Comparison of ENCODE assay signal across 21 cellular contexts in the genomic region with DNA sequence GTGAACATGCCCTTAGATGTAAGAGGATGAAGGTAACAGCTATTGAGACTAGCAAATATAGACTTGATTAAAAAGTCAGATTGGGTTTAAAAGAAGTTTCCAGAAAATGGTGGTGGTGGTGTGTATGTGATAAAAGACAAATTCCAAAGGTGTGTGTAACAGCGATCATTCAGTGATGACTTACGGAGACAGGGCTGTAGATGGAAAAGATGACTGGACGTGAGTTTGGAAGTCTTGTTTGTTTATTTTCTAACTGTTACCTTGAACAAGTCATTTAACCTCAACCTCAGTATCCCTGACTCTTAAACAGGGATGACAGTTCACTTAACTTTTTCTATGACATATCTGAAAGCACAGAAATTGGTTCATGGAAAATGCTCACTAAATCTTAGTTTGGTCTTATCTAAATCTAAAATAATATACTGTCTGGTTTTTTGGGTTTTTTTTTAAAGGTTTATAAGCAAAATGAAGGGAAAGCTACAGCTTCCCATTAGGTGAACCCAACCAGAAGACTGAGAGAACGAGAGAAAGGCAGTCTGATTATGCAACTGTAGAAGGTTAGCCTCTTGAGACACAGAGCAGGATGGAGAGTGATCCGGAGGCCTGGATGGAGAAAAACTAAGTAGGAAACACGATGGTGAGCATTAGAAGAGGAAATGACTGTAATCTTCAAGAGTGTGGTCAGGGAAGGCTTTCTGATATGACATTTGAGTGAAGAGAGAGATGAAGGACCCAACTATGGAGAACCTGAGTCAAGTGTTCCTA.
DNase-seq lines count a peak whose midpoint lies in the region; ATAC-seq, FAIRE-seq and TF ChIP-seq lines count a peak whose summit lies in the region.
"Had no signal": no experiment of that assay in that cellular context is flagged by ENCODE, and none has a peak within 500 bp of the region (broad histone marks: within the 10 kb centered on the region; RNA-seq: fewer than 3 reads in every experiment).

No MANE protein-coding gene starts in this region.

- H2AFZ ChIP-seq in endothelial cell of umbilical vein (ENCODE audit: low read depth, low read length) = no peak overlapping the region

- no peaks in the 10 kb centered on the region for H3K27me3 ChIP-seq in endothelial cell of umbilical vein (ENCODE audit: control insufficient read depth in 2 of 2, insufficient read depth in 2 of 2, low read length in 2 of 2)
- H3K27me3 ChIP-seq: BE2C, dorsolateral prefrontal cortex, right lobe of liver had no signal

- no peaks in the 10 kb centered on the region for H3K36me3 ChIP-seq in endothelial cell of umbilical vein (ENCODE audit: control insufficient read depth in 2 of 2, extremely low read depth in 1 of 2, insufficient read depth in 2 of 2, low read length in 2 of 2)
- H3K36me3 ChIP-seq: BE2C, right lobe of liver had no signal

- FAIRE-seq in RCC 7860 (lab: Jason Lieb, UNC) (no peak), endothelial cell of umbilical vein (lab: Jason Lieb, UNC) (no peak)

- no TSS peak for BruUV-seq in endothelial cell of umbilical vein (replicated peaks; lab: Mats Ljungman, UMichigan)

- no peaks in the 10 kb centered on the region for H3K9me3 Mint-ChIP-seq in activated CD4-positive, alpha-beta T cell treated with anti-CD3 and anti-CD28 coated beads for 36 hours (ENCODE audit: low read depth)
- no peaks in the 10 kb centered on the region for H3K9me3 Mint-ChIP-seq in osteocyte (ENCODE audit: unreplicated experiment)
- H3K9me3 Mint-ChIP-seq: brain had no signal

- dilution Hi-C loops in endothelial cell of umbilical vein (cut with MboI; ENCODE audit: extremely low pct_ligation_motif_present, low sequenced_read_pairs) = no loop called here

- no peak overlapping the region for H3K27ac ChIP-seq in endothelial cell of umbilical vein (ENCODE audit: insufficient read depth, low read depth, low read length)
- H3K27ac ChIP-seq: right lobe of liver had no signal

- no peak overlapping the region for H3K4me2 ChIP-seq in endothelial cell of umbilical vein (ENCODE audit: insufficient read depth, low read length)

- ATAC-seq in activated CD4-positive, alpha-beta T cell treated with anti-CD3 and anti-CD28 coated beads for 36 hours = no peak
- no peak for ATAC-seq in HG03108 (IDR thresholded peaks at IDR 0.05; ENCODE audit: unreplicated experiment)
- ATAC-seq: right lobe of liver, T-helper 17 cell had no signal

- no peaks in the 10 kb centered on the region for H3K36me3 Mint-ChIP-seq in activated CD4-positive, alpha-beta T cell treated with anti-CD3 and anti-CD28 coated beads for 36 hours (ENCODE audit: low read depth)
- no peaks in the 10 kb centered on the region for H3K36me3 Mint-ChIP-seq in osteocyte (ENCODE audit: unreplicated experiment)

- H3K4me1 Mint-ChIP-seq in activated CD4-positive, alpha-beta T cell treated with anti-CD3 and anti-CD28 coated beads for 36 hours = no peaks in the 10 kb centered on the region
- H3K4me1 Mint-ChIP-seq in osteocyte (ENCODE audit: unreplicated experiment) = peaks cover 2% of the 10 kb centered on the region
- H3K4me1 Mint-ChIP-seq: T-helper 17 cell had no signal

- POLR2A ChIA-PET in endothelial cell of umbilical vein (lab: Charles Lee) = no interaction called here
- POLR2A ChIA-PET in activated CD4-positive, alpha-beta T cell treated with anti-CD3 and anti-CD28 coated beads for 36 hours (lab: Charles Lee) = no interaction called here

- H3K9me1 ChIP-seq in endothelial cell of umbilical vein (replicated peaks; ENCODE audit: control insufficient read depth, extremely low read depth, insufficient read depth, low read length) = no peaks in the 10 kb centered on the region

- CTCF ChIA-PET in endothelial cell of umbilical vein (lab: Charles Lee) = no interaction called here
- CTCF ChIA-PET in activated CD4-positive, alpha-beta T cell treated with anti-CD3 and anti-CD28 coated beads for 36 hours (lab: Charles Lee) = interaction anchor here (1.0 kb wide), 1 partner anchor 11 kb away, joined by 3 read pairs; no protein-coding TSS in a partner anchor

- no peaks in the 10 kb centered on the region for H3K27me3 Mint-ChIP-seq in activated CD4-positive, alpha-beta T cell treated with anti-CD3 and anti-CD28 coated beads for 36 hours
- H3K27me3 Mint-ChIP-seq in osteocyte (ENCODE audit: unreplicated experiment) = no peaks in the 10 kb centered on the region
- H3K27me3 Mint-ChIP-seq: brain, T-helper 17 cell had no signal

- DNase-seq in AG08396 (ENCODE audit: low spot score) = peak; percentile 12
- peak; percentile 73 for DNase-seq in GF-D8 (lab: John Stamatoyannopoulos, UW)
- peak; percentile 70 for DNase-seq in RCC 7860 (ENCODE audit: low spot score)
- peak; percentile 39 for DNase-seq in endothelial cell of umbilical vein (ENCODE audit: low read depth, low spot score)
- DNase-seq in activated CD4-positive, alpha-beta T cell treated with anti-CD3 and anti-CD28 coated beads for 36 hours = no peak
- no peak for DNase-seq in superior temporal gyrus (ENCODE audit: extremely low spot score)
- no peak for DNase-seq in osteocyte (ENCODE audit: extremely low spot score, unreplicated experiment)
- DNase-seq: activated CD4-positive, alpha-beta T cell treated with anti-CD3 and anti-CD28 coated beads for 4 hours; activated CD8-positive, alpha-beta memory T cell treated with anti-CD3 and anti-CD28 coated beads, Interleukin-2, amount 50 U/mL, for 48 hours; activated naive CD4-positive, alpha-beta T cell treated with anti-CD3 and anti-CD28 coated beads, Interleukin-2, amount 50 U/mL, for 16 hours; BE2C; DMS 273 treated with DMSO at 0.1 percent for 48 hours; dorsolateral prefrontal cortex; hippocampal formation; NCI-H2107; NCI-H526 treated with DMSO at 0.1 percent for 48 hours; right lobe of liver; stimulated activated CD4-positive, alpha-beta T cell treated with anti-CD3 and anti-CD28 coated beads, Interleukin-1b, Interleukin-23, amount 100 ng/mL, for 48 hours; T-helper 17 cell had no signal

- H3K9me3 ChIP-seq in endothelial cell of umbilical vein (replicated peaks; ENCODE audit: control insufficient read depth, insufficient read depth, low read length) = no peaks in the 10 kb centered on the region
- H3K9me3 ChIP-seq: BE2C, right lobe of liver had no signal

- peaks cover 16% of the 10 kb centered on the region for H3K79me2 ChIP-seq in endothelial cell of umbilical vein (ENCODE audit: control insufficient read depth, insufficient read depth, low read length)

- TF ChIP-seq CTCF in endothelial cell of umbilical vein (IDR thresholded peaks at IDR 0.05; ENCODE audit: extremely low read depth in 1 of 2, insufficient read depth in 1 of 2, low read depth in 1 of 2, low read length in 2 of 2) (no peak), osteocyte (IDR thresholded peaks at IDR 0.05) (no peak)

- H4K20me1 ChIP-seq in endothelial cell of umbilical vein (replicated peaks; ENCODE audit: control insufficient read depth, extremely low read depth, insufficient read depth, low read length) = no peaks in the 10 kb centered on the region

- peaks cover 31% of the 10 kb centered on the region for H3K4me1 ChIP-seq in endothelial cell of umbilical vein (ENCODE audit: control insufficient read depth, extremely low read depth, insufficient read depth, low read length)
- H3K4me1 ChIP-seq: right lobe of liver had no signal

- no peak overlapping the region for H3K4me3 ChIP-seq in endothelial cell of umbilical vein (replicated peaks in 1 of 3; ENCODE audit: insufficient read depth in 1 of 3, low read depth in 1 of 3, low read length in 3 of 3)
- H3K4me3 ChIP-seq: dorsolateral prefrontal cortex, right lobe of liver had no signal

- TF ChIP-seq POLR2A in endothelial cell of umbilical vein (IDR thresholded peaks at IDR 0.05; ENCODE audit: low read depth, low read length) = no peak

- H3K9ac ChIP-seq in endothelial cell of umbilical vein (replicated peaks; ENCODE audit: extremely low read depth, insufficient read depth, low read length) = no peak overlapping the region

- H3K4me3 Mint-ChIP-seq in activated CD4-positive, alpha-beta T cell treated with anti-CD3 and anti-CD28 coated beads for 36 hours = no peak overlapping the region
- H3K4me3 Mint-ChIP-seq in osteocyte (ENCODE audit: unreplicated experiment) = no peak overlapping the region
- H3K4me3 Mint-ChIP-seq: brain, T-helper 17 cell had no signal

- intact Hi-C loops in endothelial cell of umbilical vein (cut with micrococcal nuclease) = no loop called here
- intact Hi-C loops in activated CD4-positive, alpha-beta T cell treated with anti-CD3 and anti-CD28 coated beads for 36 hours (cut with DNase I, micrococcal nuclease) = no loop called here

- H3K27ac Mint-ChIP-seq in activated CD4-positive, alpha-beta T cell treated with anti-CD3 and anti-CD28 coated beads for 36 hours = no peak overlapping the region
- no peak overlapping the region for H3K27ac Mint-ChIP-seq in osteocyte (ENCODE audit: unreplicated experiment)
- H3K27ac Mint-ChIP-seq: brain, T-helper 17 cell had no signal

TF ChIP-seq in endothelial cell of umbilical vein, 7 proteins besides CTCF, POLR2A, EP300 and RAD21:
- TF ChIP-seq EZH2 (IDR thresholded peaks at IDR 0.05; ENCODE audit: borderline replicate concordance, low read depth, low read length, severe bottlenecking) (no peak), POLR2AphosphoS5 (IDR thresholded peaks at IDR 0.05; ENCODE audit: insufficient read depth, low read depth, low read length) (no peak), JUN (IDR thresholded peaks at IDR 0.05; ENCODE audit: borderline replicate concordance, insufficient read depth, insufficient read length, low read depth) (peak; percentile 25)

Comparison
In these comparisons a context has a peak if more than half of its experiments do, and no peak if none do; other contexts are left out.
1. DNase-seq: peak in AG08396 (single experiment), GF-D8 (single experiment), RCC 7860 (single experiment) and endothelial cell of umbilical vein (single experiment); none in activated CD4-positive, alpha-beta T cell treated with anti-CD3 and anti-CD28 coated beads for 36 hours (single experiment), superior temporal gyrus (single experiment) and osteocyte (single experiment).